Comparison of ENCODE assay signal across 8 cellular contexts in genomic region chr9:33163433-33164137, GRCh38. TPM values are rescaled to one million over a fixed set of nuclear protein-coding genes. Genes with fewer than 3 reads are reported as not detected.
DNase-seq lines count a peak whose midpoint lies in the region; ATAC-seq and TF ChIP-seq lines count a peak whose summit lies in the region.

No MANE protein-coding gene starts in this region.

- H4K20me1 ChIP-seq in mammary epithelial cell (ENCODE audit: insufficient read depth, low read length): no peaks in the 10 kb centered on the region

- H3K4me1 Mint-ChIP-seq in stimulated activated naive CD8-positive, alpha-beta T cell treated with anti-CD3 and anti-CD28 coated beads, Interleukin-15, Interleukin-2, amounts not matched to agents 100 ng/mL and 50 ng/mL, for 24 hours (ENCODE audit: low read depth): peaks cover 82% of the 10 kb centered on the region
- peaks cover 75 to 90% (median 83%) of the 10 kb centered on the region in 3 donors for H3K4me1 Mint-ChIP-seq in naive B cell

- H2BK120ac ChIP-seq in mesendoderm (ENCODE audit: low read depth, low read length): no peak overlapping the region

- BruUV-seq in mammary epithelial cell (replicated peaks; lab: Mats Ljungman, UMichigan): no TSS peak

- dilution Hi-C loops in mammary epithelial cell (cut with HindIII; ENCODE audit: low sequenced_read_pairs): loop anchor here (5.0 kb wide), 3 partner anchors 36 to 86 kb away; partner anchors contain the start of gene SMU1

- in situ Hi-C loops in mammary epithelial cell (cut with MboI; ENCODE audit: low sequenced_read_pairs in 2 of 2): no loop called here

- peaks cover 22% of the 10 kb centered on the region for H3K79me1 ChIP-seq in mesendoderm (ENCODE audit: low read length)

- H3K36me3 ChIP-seq in mammary epithelial cell (ENCODE audit: insufficient read depth, low read length) (no peaks in the 10 kb centered on the region), vagina (no peaks in the 10 kb centered on the region), mesendoderm (ENCODE audit: control insufficient read depth, insufficient read depth, low read length) (no peaks in the 10 kb centered on the region)

- H3K27me3 ChIP-seq in mammary epithelial cell (ENCODE audit: insufficient read depth, low read length) (no peaks in the 10 kb centered on the region), vagina (no peaks in the 10 kb centered on the region), mesendoderm (ENCODE audit: insufficient read depth, low read length, poor library complexity) (no peaks in the 10 kb centered on the region)

- CTCF ChIA-PET in mammary epithelial cell (lab: Charles Lee; ENCODE audit: low non-redundant PET): no interaction called here

- no peak overlapping the region for H4K5ac ChIP-seq in mesendoderm (ENCODE audit: low read length)

- H3K9me3 ChIP-seq in mammary epithelial cell (replicated peaks; ENCODE audit: insufficient read depth, low read length) (no peaks in the 10 kb centered on the region), vagina (no peaks in the 10 kb centered on the region)

- TF ChIP-seq CTCF in mammary epithelial cell (conservative IDR thresholded peaks at IDR 0.05 in 1 of 2, IDR thresholded peaks at IDR 0.05 in 1 of 2; ENCODE audit: extremely low read depth in 1 of 2, insufficient read depth in 1 of 2, low read depth in 1 of 2, low read length in 2 of 2) (no peak), vagina (IDR thresholded peaks at IDR 0.05) (no peak)

- H2AK5ac ChIP-seq in mesendoderm (ENCODE audit: low read length): no peak overlapping the region

- H3K4me1 ChIP-seq in mammary epithelial cell (ENCODE audit: insufficient read depth, low read length) (peaks cover 77% of the 10 kb centered on the region), vagina (peaks cover 80% of the 10 kb centered on the region), mesendoderm (ENCODE audit: control insufficient read depth, low read depth, low read length) (peaks cover 26% of the 10 kb centered on the region)

- intact Hi-C loops in mammary epithelial cell (cut with micrococcal nuclease): loop anchor here (5.0 kb wide), 1 partner anchor 46 kb away; no protein-coding TSS in a partner anchor
- intact Hi-C loops in vagina (cut with DNase I): no loop called here

- peak overlapping the region; percentile 86 for H3K27ac Mint-ChIP-seq in stimulated activated naive CD8-positive, alpha-beta T cell treated with anti-CD3 and anti-CD28 coated beads, Interleukin-15, Interleukin-2, amounts not matched to agents 100 ng/mL and 50 ng/mL, for 24 hours
- peak overlapping the region; percentile 94 to 98 (median 97) for H3K27ac Mint-ChIP-seq in naive B cell

- peak overlapping the region; percentile 73 to 86 (median 81) for H3K4me3 ChIP-seq in mammary epithelial cell (replicated peaks in 1 of 3; ENCODE audit: insufficient read depth in 1 of 3, low read depth in 2 of 3, low read length in 3 of 3)
- H3K4me3 ChIP-seq in vagina: peak overlapping the region; percentile 79 to 91
- H3K4me3 ChIP-seq in mesendoderm (ENCODE audit: low read length): no peak overlapping the region

- H3K9ac ChIP-seq in mammary epithelial cell (ENCODE audit: insufficient read depth, low read length): peak overlapping the region; percentile 98
- no peak overlapping the region for H3K9ac ChIP-seq in mesendoderm (ENCODE audit: low read length)

- no peak for ATAC-seq in stimulated activated naive CD8-positive, alpha-beta T cell treated with anti-CD3 and anti-CD28 coated beads, Interleukin-15, Interleukin-2, amounts not matched to agents 100 U/mL and 50 U/mL, for 24 hours
- ATAC-seq in naive B cell (ENCODE audit: low read depth in 2 of 2) (no peak), GM18519 (IDR thresholded peaks at IDR 0.05; ENCODE audit: low FRiP score, unreplicated experiment) (no peak)

- H2AFZ ChIP-seq in mammary epithelial cell (ENCODE audit: low read depth, low read length): no peak overlapping the region

- WGBS in mammary epithelial cell (ENCODE audit: low coverage, missing lambda C conversion rate): 69% methylated on average over 8 of the region's 8 CpGs
- WGBS in mesendoderm (ENCODE audit: extremely low coverage, insufficient coverage, low lambda C conversion rate): no CpG with 5 or more reads among the region's 8 CpGs

- H3K79me2 ChIP-seq in mammary epithelial cell (ENCODE audit: insufficient read depth, low read length): peaks cover 83% of the 10 kb centered on the region
- peaks cover 19% of the 10 kb centered on the region for H3K79me2 ChIP-seq in mesendoderm (ENCODE audit: control insufficient read depth, insufficient read depth, low read length)

- no peaks in the 10 kb centered on the region for H3K9me3 Mint-ChIP-seq in stimulated activated naive CD8-positive, alpha-beta T cell treated with anti-CD3 and anti-CD28 coated beads, Interleukin-15, Interleukin-2, amounts not matched to agents 100 ng/mL and 50 ng/mL, for 24 hours
- no peaks in the 10 kb centered on the region for H3K9me3 Mint-ChIP-seq in naive B cell

- H3K4me3 Mint-ChIP-seq in stimulated activated naive CD8-positive, alpha-beta T cell treated with anti-CD3 and anti-CD28 coated beads, Interleukin-15, Interleukin-2, amounts not matched to agents 100 ng/mL and 50 ng/mL, for 24 hours: peak overlapping the region; percentile 90
- H3K4me3 Mint-ChIP-seq in naive B cell: peak overlapping the region; percentile 82 to 100 (median 92)

- no peak overlapping the region for H2BK15ac ChIP-seq in mesendoderm (replicated peaks; ENCODE audit: low read depth)

- no peak overlapping the region for H3K23ac ChIP-seq in mesendoderm (ENCODE audit: low read length)

- no peak overlapping the region for H3K56ac ChIP-seq in mesendoderm (ENCODE audit: low read length)

- H3K27me3 Mint-ChIP-seq in stimulated activated naive CD8-positive, alpha-beta T cell treated with anti-CD3 and anti-CD28 coated beads, Interleukin-15, Interleukin-2, amounts not matched to agents 100 ng/mL and 50 ng/mL, for 24 hours: no peaks in the 10 kb centered on the region
- no peaks in the 10 kb centered on the region for H3K27me3 Mint-ChIP-seq in naive B cell

- DNase-seq in stimulated activated naive CD8-positive, alpha-beta T cell treated with anti-CD3 and anti-CD28 coated beads, Interleukin-15, Interleukin-2, amounts not matched to agents 100 U/mL and 50 U/mL, for 24 hours: no peak
- no peak for DNase-seq in mammary epithelial cell
- no peak for DNase-seq in naive B cell
- DNase-seq in vagina (ENCODE audit: extremely low spot score in 2 of 2): peak in 1 of 2 donors; percentile 87
- no peak for DNase-seq in HPDE6-E6E7 (ENCODE audit: extremely low spot score)
- DNase-seq in mesendoderm: no peak

- no peak overlapping the region for H2BK5ac ChIP-seq in mesendoderm (ENCODE audit: low read length)

- no peak overlapping the region for H3K4ac ChIP-seq in mesendoderm (ENCODE audit: low read depth, low read length)

- H3K27ac ChIP-seq in mammary epithelial cell (ENCODE audit: insufficient read depth, low read depth, low read length) (peak overlapping the region; percentile 96), vagina (peak overlapping the region; percentile 98), mesendoderm (ENCODE audit: low read depth, low read length) (no peak overlapping the region)

- no peak overlapping the region for H3K18ac ChIP-seq in mesendoderm (ENCODE audit: low read length)

- peaks cover 16% of the 10 kb centered on the region for H3K36me3 Mint-ChIP-seq in stimulated activated naive CD8-positive, alpha-beta T cell treated with anti-CD3 and anti-CD28 coated beads, Interleukin-15, Interleukin-2, amounts not matched to agents 100 ng/mL and 50 ng/mL, for 24 hours (ENCODE audit: low read depth)
- H3K36me3 Mint-ChIP-seq in naive B cell: no peaks in the 10 kb centered on the region

- no peak for TF ChIP-seq POLR2A in vagina (IDR thresholded peaks at IDR 0.05)

- H3K4me2 ChIP-seq in mammary epithelial cell (ENCODE audit: insufficient read depth, low read depth, low read length): peak overlapping the region; percentile 78
- no peak overlapping the region for H3K4me2 ChIP-seq in mesendoderm (ENCODE audit: low read length)

- no peak overlapping the region for H4K8ac ChIP-seq in mesendoderm (ENCODE audit: low read depth, low read length)

RNA-seq across cellular contexts. Expression of gene B4GALT1, which starts 3.6 kb away (rescaled TPM):
- total RNA-seq in mammary epithelial cell: 100 to 1,000 TPM in 1 of 2 donors, 10 to 100 TPM in 1; 82.2 to 135 TPM
- 69.9 TPM for polyA plus RNA-seq in mammary epithelial cell
- 212 TPM for polyA minus RNA-seq in mammary epithelial cell
- 100 to 1,000 TPM in 1 of 6 donors, 10 to 100 TPM in 5; 30.4 to 112 (median 72.8) TPM for polyA plus RNA-seq in naive B cell (ENCODE audit: low read depth in 6 of 6)
- total RNA-seq in vagina: 85.2 TPM
- 16.0 TPM for polyA plus RNA-seq in mesendoderm (2013, experiment 1 of 2)
- polyA plus RNA-seq in mesendoderm (2013, experiment 2 of 2): 15.4 TPM
